In genomic region chr20:62740286-62741141, GRCh38 we compare ENCODE assay signal across 8 cellular contexts.
DNase-seq lines count a peak whose midpoint lies in the region; ATAC-seq and TF ChIP-seq lines count a peak whose summit lies in the region.

No MANE protein-coding gene starts in this region.

- TF ChIP-seq POLR2A in GM10847 (IDR thresholded peaks at IDR 0.05; ENCODE audit: extremely low read depth, insufficient read length): peak; percentile 19

- peak; percentile 63 for ATAC-seq in HG02642 (IDR thresholded peaks at IDR 0.05; ENCODE audit: poor library complexity, unreplicated experiment)

- peak; percentile 93 for DNase-seq in NOMO-1 treated with dmso at 0.1 percent for 144 hours (lab: John Stamatoyannopoulos, UW; ENCODE audit: unreplicated experiment)
- DNase-seq in activated T-cell treated with anti-CD3 and anti-CD28 coated beads for 1 hour (ENCODE audit: low read depth): peak; percentile 55
- DNase-seq in fibroblast of the conjunctiva (ENCODE audit: low read depth): peak; percentile 71
- peak; percentile 18 for DNase-seq in smooth muscle cell of the brain vasculature (ENCODE audit: low read depth, low spot score)
- DNase-seq in substantia nigra (lab: John Stamatoyannopoulos, UW): no peak
- DNase-seq in cerebellar cortex (ENCODE audit: low spot score): no peak

- no peak overlapping the region for H3K27ac ChIP-seq in substantia nigra (ENCODE audit: low read depth, low read length, poor library complexity, severe bottlenecking)

Comparison
In these comparisons a context has a peak if more than half of its experiments do, and no peak if none do; other contexts are left out.
1. DNase-seq: peak in NOMO-1 treated with dmso at 0.1 percent for 144 hours (single experiment), activated T-cell treated with anti-CD3 and anti-CD28 coated beads for 1 hour (single experiment), fibroblast of the conjunctiva (single experiment) and smooth muscle cell of the brain vasculature (single experiment); none in substantia nigra (0 of 49) and cerebellar cortex (single experiment).